Comparison of ENCODE assay signal across 18 cellular contexts in genomic region chr2:85199692-85200091, GRCh38.
"Had no signal": no experiment of that assay in that cellular context is flagged by ENCODE, and none has a peak within 500 bp of the region (broad histone marks: within the 10 kb centered on the region; RNA-seq: fewer than 3 reads in every experiment).

No MANE protein-coding gene starts in this region.

- H3K27me3 ChIP-seq: adrenal gland, body of pancreas, esophagus squamous epithelium, gastroesophageal sphincter, heart right ventricle had no signal

- ATAC-seq: activated CD4-positive, alpha-beta T cell treated with anti-CD3 and anti-CD28 coated beads for 36 hours; activated T-cell treated with anti-CD3 and anti-CD28 coated beads, Interleukin-2, amount 50 U/mL, for 4 hours; body of pancreas; gastroesophageal sphincter; left colon; T-helper 17 cell had no signal

- DNase-seq: activated CD4-positive, alpha-beta memory T cell treated with anti-CD3 and anti-CD28 coated beads, Interleukin-2, amount 10 ng/mL, durations not matched to agents 7 days and 5 days; activated CD4-positive, alpha-beta T cell treated with anti-CD3 and anti-CD28 coated beads for 36 hours; activated effector memory CD4-positive, alpha-beta T cell treated with Interleukin-2 at 50 U/mL for 16 hours; activated naive CD4-positive, alpha-beta T cell treated with anti-CD3 and anti-CD28 coated beads, Interleukin-2, amount 50 U/mL, for 16 hours; activated T-cell treated with anti-CD3 and anti-CD28 coated beads, Interleukin-2, amount 50 U/mL, for 4 hours; body of pancreas; cortex of kidney; effector CD4-positive, alpha-beta T cell; esophagus squamous epithelium; heart right ventricle; left colon; mammary epithelial cell; naive B cell; small intestine; T-helper 17 cell; WERI-Rb-1 had no signal

- H3K4me3 ChIP-seq: adrenal gland, body of pancreas, esophagus squamous epithelium, gastroesophageal sphincter, heart right ventricle had no signal

- H3K27ac ChIP-seq: adrenal gland, body of pancreas, esophagus squamous epithelium, gastroesophageal sphincter, heart right ventricle, WERI-Rb-1 had no signal

- H3K4me1 ChIP-seq: adrenal gland, body of pancreas, esophagus squamous epithelium had no signal

- H3K9me3 ChIP-seq: adrenal gland, body of pancreas, esophagus squamous epithelium, gastroesophageal sphincter, heart right ventricle had no signal

- H3K36me3 ChIP-seq: adrenal gland, esophagus squamous epithelium, gastroesophageal sphincter, heart right ventricle, WERI-Rb-1 had no signal
